Comparison of ENCODE assay signal across 1 cellular context in the genomic region with DNA sequence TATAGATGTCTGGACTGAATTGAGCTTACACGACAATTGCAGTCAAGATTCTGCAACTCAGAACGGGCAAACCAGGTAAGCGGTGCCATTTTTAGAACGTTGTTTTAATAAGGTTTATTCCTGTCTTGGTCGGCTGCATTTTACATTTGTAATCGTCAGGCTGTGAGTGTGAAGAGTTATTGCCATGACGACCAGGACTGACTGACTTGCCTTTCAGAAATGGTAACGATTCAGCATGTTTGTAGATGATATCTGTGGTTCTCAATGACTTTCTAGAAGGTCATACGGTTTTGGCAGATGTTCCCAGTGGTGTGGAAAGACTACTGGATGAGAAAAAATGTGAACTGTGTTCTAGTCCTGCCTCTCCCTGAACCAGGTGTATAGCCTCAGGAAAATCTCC.
TF ChIP-seq lines count a peak whose summit lies in the region.

No MANE protein-coding gene starts in this region.

TF ChIP-seq in IMR-90, 13 proteins besides CTCF, POLR2A, EP300 and RAD21 (continued from another document):
- no peak for TF ChIP-seq MXI1 (IDR thresholded peaks at IDR 0.05; ENCODE audit: borderline replicate concordance, low read depth, low read length)
